17 cellular contexts compared by ENCODE assay signal in genomic region chr21:45164838-45165237, GRCh38.
"Had no signal": no experiment of that assay in that cellular context is flagged by ENCODE, and none has a peak within 500 bp of the region (broad histone marks: within the 10 kb centered on the region; RNA-seq: fewer than 3 reads in every experiment).

No MANE protein-coding gene starts in this region.

- H3K9me3 Mint-ChIP-seq: activated CD4-positive, alpha-beta memory T cell treated with anti-CD3 and anti-CD28 coated beads for 36 hours; activated naive CD8-positive, alpha-beta T cell treated with anti-CD3 and anti-CD28 coated beads, Interleukin-2, amount 10 ng/mL, durations not matched to agents 7 days and 5 days; activated T-cell treated with anti-CD3 and anti-CD28 coated beads, Interleukin-2, amount 50 U/mL, for 72 hours; naive thymus-derived CD4-positive, alpha-beta T cell; stimulated activated memory B cell treated with anti-CD40 and anti-IgM and Interleukin-4, amounts not matched to agents 10 μg/mL and 1 μg/mL and 100 μg/mL, for 72 hours had no signal

- H3K27ac ChIP-seq: brain microvascular endothelial cell, epithelial cell of prostate, pancreas, thyroid gland had no signal

- H3K4me1 Mint-ChIP-seq: stimulated activated memory B cell treated with anti-CD40 and anti-IgM and Interleukin-4, amounts not matched to agents 10 μg/mL and 1 μg/mL and 100 μg/mL, for 72 hours had no signal

- H3K27me3 ChIP-seq: brain microvascular endothelial cell, pancreas, spleen, thyroid gland had no signal

- H3K9me3 ChIP-seq: pancreas, thyroid gland had no signal

- H3K4me3 Mint-ChIP-seq: activated CD4-positive, alpha-beta memory T cell treated with anti-CD3 and anti-CD28 coated beads for 36 hours; activated naive CD8-positive, alpha-beta T cell treated with anti-CD3 and anti-CD28 coated beads, Interleukin-2, amount 10 ng/mL, durations not matched to agents 7 days and 5 days; activated T-cell treated with anti-CD3 and anti-CD28 coated beads, Interleukin-2, amount 50 U/mL, for 72 hours; naive thymus-derived CD4-positive, alpha-beta T cell; stimulated activated memory B cell treated with anti-CD40 and anti-IgM and Interleukin-4, amounts not matched to agents 10 μg/mL and 1 μg/mL and 100 μg/mL, for 72 hours had no signal

- H3K4me3 ChIP-seq: pancreas, spleen, thyroid gland had no signal

- ATAC-seq: activated T-cell treated with anti-CD3 and anti-CD28 coated beads, Interleukin-2, amount 50 U/mL, for 72 hours; naive thymus-derived CD4-positive, alpha-beta T cell; pancreas; SK-N-SH treated with all-trans-retinoic acid at 6 μM for 48 hours; stimulated activated memory B cell treated with anti-CD40 and anti-IgM and Interleukin-4, amounts not matched to agents 10 μg/mL and 1 μg/mL and 100 μg/mL, for 72 hours had no signal

- DNase-seq: activated CD4-positive, alpha-beta memory T cell treated with anti-CD3 and anti-CD28 coated beads for 36 hours; activated CD4-positive, CD25-positive, alpha-beta regulatory T cell treated with anti-CD3 and anti-CD28 coated beads, Interleukin-2, amount 50 U/mL, for 72 hours; activated gamma-delta T cell treated with Interleukin-2 at 50 U/mL for 16 hours; activated naive CD8-positive, alpha-beta T cell treated with anti-CD3 and anti-CD28 coated beads, Interleukin-2, amount 10 ng/mL, durations not matched to agents 7 days and 5 days; activated T-cell treated with anti-CD3 and anti-CD28 coated beads, Interleukin-2, amount 50 U/mL, for 72 hours; brain microvascular endothelial cell; cerebellar nuclear complex; naive thymus-derived CD4-positive, alpha-beta T cell; pancreas; SHP77 treated with DMSO at 0.1 percent for 48 hours; spleen; T-helper 1 cell; T1000; thyroid gland had no signal

- H3K36me3 ChIP-seq: pancreas, thyroid gland had no signal

- H3K27me3 Mint-ChIP-seq: activated CD4-positive, alpha-beta memory T cell treated with anti-CD3 and anti-CD28 coated beads for 36 hours; activated naive CD8-positive, alpha-beta T cell treated with anti-CD3 and anti-CD28 coated beads, Interleukin-2, amount 10 ng/mL, durations not matched to agents 7 days and 5 days; naive thymus-derived CD4-positive, alpha-beta T cell; stimulated activated memory B cell treated with anti-CD40 and anti-IgM and Interleukin-4, amounts not matched to agents 10 μg/mL and 1 μg/mL and 100 μg/mL, for 72 hours had no signal

- H3K4me1 ChIP-seq: pancreas had no signal

- H3K27ac Mint-ChIP-seq: activated CD4-positive, alpha-beta memory T cell treated with anti-CD3 and anti-CD28 coated beads for 36 hours; activated naive CD8-positive, alpha-beta T cell treated with anti-CD3 and anti-CD28 coated beads, Interleukin-2, amount 10 ng/mL, durations not matched to agents 7 days and 5 days; activated T-cell treated with anti-CD3 and anti-CD28 coated beads, Interleukin-2, amount 50 U/mL, for 72 hours; stimulated activated memory B cell treated with anti-CD40 and anti-IgM and Interleukin-4, amounts not matched to agents 10 μg/mL and 1 μg/mL and 100 μg/mL, for 72 hours had no signal
